Comparison of ENCODE assay signal across 23 cellular contexts in genomic region chr4:89174784-89175183, GRCh38.
"Had no signal": no experiment of that assay in that cellular context is flagged by ENCODE, and none has a peak within 500 bp of the region (broad histone marks: within the 10 kb centered on the region; RNA-seq: fewer than 3 reads in every experiment).

No MANE protein-coding gene starts in this region.

- H3K36me3 ChIP-seq: esophagus squamous epithelium, gastrocnemius medialis, heart right ventricle, left lung, lower lobe of right lung had no signal

- H3K9me3 ChIP-seq: esophagus squamous epithelium, gastrocnemius medialis, heart right ventricle, left lung, lower lobe of right lung, mucosa of descending colon had no signal

- H3K9me3 Mint-ChIP-seq: effector memory CD8-positive, alpha-beta T cell; endodermal cell; mesothelial cell of epicardium; naive B cell had no signal

- H3K27ac ChIP-seq: coronary artery, epithelial cell of prostate, esophagus squamous epithelium, gastrocnemius medialis, heart right ventricle, left lung, lower lobe of right lung had no signal

- H3K27ac Mint-ChIP-seq: effector memory CD8-positive, alpha-beta T cell; endodermal cell; mesothelial cell of epicardium had no signal

- H3K36me3 Mint-ChIP-seq: mesothelial cell of epicardium, naive B cell had no signal

- H3K4me3 ChIP-seq: coronary artery, esophagus squamous epithelium, gastrocnemius medialis, heart right ventricle, left lung, lower lobe of right lung, mucosa of descending colon had no signal

- H3K4me3 Mint-ChIP-seq: effector memory CD8-positive, alpha-beta T cell; endodermal cell; mesothelial cell of epicardium; naive B cell had no signal

- H3K27me3 ChIP-seq: esophagus squamous epithelium, gastrocnemius medialis, heart right ventricle, left lung had no signal

- H3K4me1 Mint-ChIP-seq: naive B cell had no signal

- H3K4me1 ChIP-seq: gastrocnemius medialis, heart right ventricle, left lung, lower lobe of right lung had no signal

- ATAC-seq: effector memory CD8-positive, alpha-beta T cell; esophagus mucosa; gastrocnemius medialis; heart right ventricle; left cardiac atrium; left lung; left ventricle myocardium superior; lower lobe of right lung had no signal

- DNase-seq: effector CD8-positive, alpha-beta T cell; effector memory CD8-positive, alpha-beta T cell; endodermal cell; erythroblast; esophagus squamous epithelium; foreskin fibroblast; foreskin melanocyte; gastrocnemius medialis; glutamatergic neuron; head of caudate nucleus; heart right ventricle; hippocampal formation; left cardiac atrium; left ventricle myocardium superior; lower lobe of right lung; mesenchymal stem cell; mucosa of descending colon; naive B cell had no signal
